Comparison of ENCODE assay signal across 8 cellular contexts in the genomic region with DNA sequence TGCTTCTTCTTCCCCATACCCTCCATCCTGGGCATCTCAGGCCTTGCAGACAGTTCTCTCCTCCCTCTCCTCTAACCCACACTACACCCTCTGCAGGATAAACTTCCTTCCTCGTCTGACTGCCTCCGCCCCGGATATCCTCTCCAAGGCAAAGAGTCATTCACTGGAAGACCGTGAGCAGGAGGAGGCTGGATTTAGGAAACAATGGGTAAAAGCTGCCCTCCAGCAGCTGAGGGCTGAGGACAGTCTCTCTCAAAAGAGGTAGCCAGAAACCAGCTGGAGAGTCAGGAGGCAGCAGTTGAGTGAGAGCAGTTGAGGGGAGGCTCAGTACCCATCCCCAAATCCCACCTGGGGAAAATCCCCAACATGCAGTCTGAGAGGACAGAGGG. TPM values are rescaled to one million over a fixed set of nuclear protein-coding genes. Genes with fewer than 3 reads are reported as not detected.
DNase-seq lines count a peak whose midpoint lies in the region; ATAC-seq and TF ChIP-seq lines count a peak whose summit lies in the region.

No MANE protein-coding gene starts in this region.

- no peaks in the 10 kb centered on the region for H3K27me3 ChIP-seq in CD4-positive, CD25-positive, alpha-beta regulatory T cell (ENCODE audit: control insufficient read depth, insufficient read depth, low read length)
- peaks cover 26% of the 10 kb centered on the region for H3K27me3 ChIP-seq in HUES48 (ENCODE audit: control insufficient read depth, insufficient read depth, low read length)
- H3K27me3 ChIP-seq in left ventricle myocardium inferior (ENCODE audit: low read depth): no peaks in the 10 kb centered on the region
- no peaks in the 10 kb centered on the region for H3K27me3 ChIP-seq in smooth muscle cell (ENCODE audit: low read depth)

- peaks cover 27% of the 10 kb centered on the region for H3K4me1 ChIP-seq in CD4-positive, CD25-positive, alpha-beta regulatory T cell (ENCODE audit: control insufficient read depth, insufficient read depth, low read length, poor library complexity, severe bottlenecking)
- H3K4me1 ChIP-seq in HUES48 (ENCODE audit: control insufficient read depth, insufficient read depth, low read length) (peaks cover 48% of the 10 kb centered on the region), left ventricle myocardium inferior (peaks cover 71% of the 10 kb centered on the region), smooth muscle cell (ENCODE audit: low read depth) (peaks cover 40% of the 10 kb centered on the region)

- peaks cover 48% of the 10 kb centered on the region for H3K79me2 ChIP-seq in smooth muscle cell (ENCODE audit: low read depth)

- TF ChIP-seq POLR2A in erythroblast (IDR thresholded peaks at IDR 0.05; ENCODE audit: low read length): no peak

- no peak overlapping the region for H3K9ac ChIP-seq in HUES48 (ENCODE audit: low read depth, low read length)
- H3K9ac ChIP-seq in smooth muscle cell (ENCODE audit: low read depth): peak overlapping the region; percentile 83

- TF ChIP-seq CTCF in left ventricle myocardium inferior (IDR thresholded peaks at IDR 0.05; ENCODE audit: borderline replicate concordance) (no peak), smooth muscle cell (IDR thresholded peaks at IDR 0.05; ENCODE audit: borderline replicate concordance, insufficient read depth, poor library complexity, severe bottlenecking) (no peak)

- whole genome bisulfite sequencing in smooth muscle cell (ENCODE audit: low lambda C conversion rate): 22% methylated on average over 4 of the region's 4 CpGs

- peak overlapping the region; percentile 81 for H3K4me2 ChIP-seq in smooth muscle cell

- CTCF ChIA-PET in activated CD4-positive, alpha-beta memory T cell treated with anti-CD3 and anti-CD28 coated beads for 36 hours (lab: Charles Lee): interaction anchor here (0.5 to 13.7 kb wide), 6 partner anchors 8 to 1024 kb away, joined by 3 to 143 read pairs (median 3); no protein-coding TSS in a partner anchor

- peaks cover 3% of the 10 kb centered on the region for H3K36me3 Mint-ChIP-seq in CD4-positive, CD25-positive, alpha-beta regulatory T cell
- H3K36me3 Mint-ChIP-seq in activated CD4-positive, alpha-beta memory T cell treated with anti-CD3 and anti-CD28 coated beads for 36 hours: no peaks in the 10 kb centered on the region

- peaks cover 7% of the 10 kb centered on the region for H4K20me1 ChIP-seq in smooth muscle cell (ENCODE audit: low read depth)

- H3K4me3 ChIP-seq in CD4-positive, CD25-positive, alpha-beta regulatory T cell (ENCODE audit: low read depth, low read length): peak overlapping the region; percentile 87
- H3K4me3 ChIP-seq in HUES48 (ENCODE audit: low read depth, low read length) (no peak overlapping the region), left ventricle myocardium inferior (peak overlapping the region; percentile 82), smooth muscle cell (peak overlapping the region; percentile 60)

- H3K9me3 Mint-ChIP-seq in CD4-positive, CD25-positive, alpha-beta regulatory T cell: no peaks in the 10 kb centered on the region
- H3K9me3 Mint-ChIP-seq in activated CD4-positive, alpha-beta memory T cell treated with anti-CD3 and anti-CD28 coated beads for 36 hours: no peaks in the 10 kb centered on the region

- POLR2A ChIA-PET in activated CD4-positive, alpha-beta memory T cell treated with anti-CD3 and anti-CD28 coated beads for 36 hours (lab: Charles Lee): no interaction called here

- no peak for ATAC-seq in CD4-positive, CD25-positive, alpha-beta regulatory T cell (ENCODE audit: low read depth in 2 of 2)

- H3F3A ChIP-seq in smooth muscle cell (ENCODE audit: low read depth): peaks cover 43% of the 10 kb centered on the region

- intact Hi-C loops in activated CD4-positive, alpha-beta memory T cell treated with anti-CD3 and anti-CD28 coated beads for 36 hours (cut with micrococcal nuclease): no loop called here
- intact Hi-C loops in left ventricle myocardium inferior (cut with micrococcal nuclease): no loop called here

- no peaks in the 10 kb centered on the region for H3K36me3 ChIP-seq in CD4-positive, CD25-positive, alpha-beta regulatory T cell (ENCODE audit: control insufficient read depth, insufficient read depth, low read length)
- H3K36me3 ChIP-seq in HUES48 (ENCODE audit: control insufficient read depth, insufficient read depth, low read length): no peaks in the 10 kb centered on the region
- H3K36me3 ChIP-seq in left ventricle myocardium inferior: no peaks in the 10 kb centered on the region
- H3K36me3 ChIP-seq in smooth muscle cell (ENCODE audit: low read depth): no peaks in the 10 kb centered on the region

- H2AFZ ChIP-seq in smooth muscle cell (ENCODE audit: low read depth): no peak overlapping the region

- H3K9me3 ChIP-seq in CD4-positive, CD25-positive, alpha-beta regulatory T cell (ENCODE audit: control insufficient read depth in 2 of 2, low read length in 2 of 2): no peaks in the 10 kb centered on the region
- no peaks in the 10 kb centered on the region for H3K9me3 ChIP-seq in HUES48 (ENCODE audit: control insufficient read depth, insufficient read depth, low read length)
- no peaks in the 10 kb centered on the region for H3K9me3 ChIP-seq in left ventricle myocardium inferior (replicated peaks)
- no peaks in the 10 kb centered on the region for H3K9me3 ChIP-seq in smooth muscle cell (replicated peaks; ENCODE audit: low read depth)

- H3K27ac Mint-ChIP-seq in CD4-positive, CD25-positive, alpha-beta regulatory T cell: peak overlapping the region; percentile 86 to 91 (median 89)
- no peak overlapping the region for H3K27ac Mint-ChIP-seq in activated CD4-positive, alpha-beta memory T cell treated with anti-CD3 and anti-CD28 coated beads for 36 hours

- peak overlapping the region; percentile 92 to 97 (median 94) for H3K4me3 Mint-ChIP-seq in CD4-positive, CD25-positive, alpha-beta regulatory T cell
- H3K4me3 Mint-ChIP-seq in activated CD4-positive, alpha-beta memory T cell treated with anti-CD3 and anti-CD28 coated beads for 36 hours: peak overlapping the region; percentile 91

- no peaks in the 10 kb centered on the region for H3K27me3 Mint-ChIP-seq in CD4-positive, CD25-positive, alpha-beta regulatory T cell
- H3K27me3 Mint-ChIP-seq in activated CD4-positive, alpha-beta memory T cell treated with anti-CD3 and anti-CD28 coated beads for 36 hours: no peaks in the 10 kb centered on the region

- peaks cover 15 to 66% (median 31%) of the 10 kb centered on the region in 4 donors for H3K4me1 Mint-ChIP-seq in CD4-positive, CD25-positive, alpha-beta regulatory T cell
- H3K4me1 Mint-ChIP-seq in activated CD4-positive, alpha-beta memory T cell treated with anti-CD3 and anti-CD28 coated beads for 36 hours (ENCODE audit: low read depth): peaks cover 37% of the 10 kb centered on the region

- H3K27ac ChIP-seq in CD4-positive, CD25-positive, alpha-beta regulatory T cell (ENCODE audit: insufficient read depth, low read length, poor library complexity, severe bottlenecking): no peak overlapping the region
- H3K27ac ChIP-seq in HUES48 (ENCODE audit: low read depth, low read length) (peak overlapping the region; percentile 18), left ventricle myocardium inferior (replicated peaks) (peak overlapping the region; percentile 93), smooth muscle cell (ENCODE audit: low read depth) (peak overlapping the region; percentile 98)

- peak in 1 of 3 donors; percentile 10 for DNase-seq in CD4-positive, CD25-positive, alpha-beta regulatory T cell
- no peak for DNase-seq in activated CD4-positive, alpha-beta memory T cell treated with anti-CD3 and anti-CD28 coated beads for 36 hours
- DNase-seq in left ventricle myocardium inferior (no peak), smooth muscle cell (lab: John Stamatoyannopoulos, UW; ENCODE audit: unreplicated experiment) (no peak), erythroblast (lab: John Stamatoyannopoulos, UW) (no peak)
- DNase-seq in activated CD8-positive, alpha-beta memory T cell treated with anti-CD3 and anti-CD28 coated beads, Interleukin-2, amount 50 U/mL, for 4 hours: no peak
- DNase-seq in central memory CD4-positive, alpha-beta T cell: no peak

RNA-seq across cellular contexts. Expression of gene CSRP1, which starts 1.4 kb away (rescaled TPM):
- 63.8 TPM for total RNA-seq in CD4-positive, CD25-positive, alpha-beta regulatory T cell
- polyA plus RNA-seq in CD4-positive, CD25-positive, alpha-beta regulatory T cell: 100 to 1,000 TPM in 1 of 4 donors, 10 to 100 TPM in 3; 70.7 to 115 (median 84.7) TPM
- 10 to 100 TPM; 48.4 to 51.8 TPM for total RNA-seq in activated CD4-positive, alpha-beta memory T cell treated with anti-CD3 and anti-CD28 coated beads for 36 hours
- total RNA-seq in left ventricle myocardium inferior: 41.0 TPM
- total RNA-seq in smooth muscle cell: 317 and 345 TPM in 2 replicates
- 202 and 215 TPM in 2 replicates for polyA plus RNA-seq in smooth muscle cell

RNA-seq across cellular contexts. Expression of gene NAV1, which starts 33.4 kb away (rescaled TPM):
- total RNA-seq in CD4-positive, CD25-positive, alpha-beta regulatory T cell: 4.9 TPM
- polyA plus RNA-seq in CD4-positive, CD25-positive, alpha-beta regulatory T cell: 1 to 10 TPM in 2 of 4 donors, under 1 TPM in 2; 0.39 to 1.7 (median 1.3) TPM
- 1 to 10 TPM; 2.2 to 2.6 TPM for total RNA-seq in activated CD4-positive, alpha-beta memory T cell treated with anti-CD3 and anti-CD28 coated beads for 36 hours
- total RNA-seq in left ventricle myocardium inferior: 74.8 TPM
- total RNA-seq in smooth muscle cell: 52.3 and 60.1 TPM in 2 replicates
- 65.2 and 71.1 TPM in 2 replicates for polyA plus RNA-seq in smooth muscle cell

RNA-seq across cellular contexts. Expression of gene PHLDA3, which starts 36.5 kb away (rescaled TPM):
- total RNA-seq in CD4-positive, CD25-positive, alpha-beta regulatory T cell: 2.1 TPM
- 1 to 10 TPM in 2 of 4 donors, under 1 TPM in 2; 0.62 to 2.1 (median 1.1) TPM for polyA plus RNA-seq in CD4-positive, CD25-positive, alpha-beta regulatory T cell
- total RNA-seq in activated CD4-positive, alpha-beta memory T cell treated with anti-CD3 and anti-CD28 coated beads for 36 hours: 1 to 10 TPM; 3.4 to 4.1 TPM
- 21.1 TPM for total RNA-seq in left ventricle myocardium inferior
- 87.8 and 130 TPM in 2 replicates for total RNA-seq in smooth muscle cell
- 340 and 343 TPM in 2 replicates for polyA plus RNA-seq in smooth muscle cell
